In genomic region chr2:27178469-27178868, GRCh38 we compare ENCODE assay signal across 31 cellular contexts. TPM values are rescaled to one million over a fixed set of nuclear protein-coding genes. Genes with fewer than 3 reads are reported as not detected.
"Had no signal": no experiment of that assay in that cellular context is flagged by ENCODE, and none has a peak within 500 bp of the region (broad histone marks: within the 10 kb centered on the region; RNA-seq: fewer than 3 reads in every experiment).

No MANE protein-coding gene starts in this region.

- H3K36me3 ChIP-seq: MG63, Peyer's patch, SJSA1 had no signal

- H3K4me1 ChIP-seq: Peyer's patch had no signal

- H3K9ac ChIP-seq: KMS-11, SK-N-SH had no signal

- DNase-seq: Kasumi-1, MG63, MV-4-11, NCI-H1092, NCI-H1105, NCI-H1417 treated with DMSO at 0.1 percent for 48 hours, NCI-H1436 treated with DMSO at 0.1 percent for 48 hours, NCI-H1694 treated with DMSO at 0.1 percent for 48 hours, NCI-H187 treated with DMSO at 0.1 percent for 48 hours, NCI-H2029, NCI-H2081, NCI-H2171 treated with DMSO at 0.1 percent for 48 hours, NCI-H2227 treated with DMSO at 0.1 percent for 48 hours, NCI-H345, NCI-H446, NCI-H510A treated with DMSO at 0.1 percent for 48 hours, NCI-H524 treated with DMSO at 0.1 percent for 48 hours, NCI-H526 treated with DMSO at 0.1 percent for 48 hours, NCI-H774, OCI-M1, PC-3, Peyer's patch, Right ventricle myocardium superior, RPMI8226, SHP77 treated with DMSO at 0.1 percent for 48 hours, SK-N-SH, T-cell had no signal

- H3K4me3 ChIP-seq: MG63, Peyer's patch, SJSA1 had no signal

- H3K9me2 ChIP-seq: SK-N-SH had no signal

- H3K27ac ChIP-seq: KMS-11, Peyer's patch had no signal

- H3K27me3 ChIP-seq: MG63, Peyer's patch, SJSA1 had no signal

- ATAC-seq: PC-3, T-cell had no signal

- H3K9me3 ChIP-seq: MG63, Peyer's patch, SJSA1, SK-N-SH had no signal

- H3K4me2 ChIP-seq: SK-N-SH had no signal

RNA-seq across cellular contexts. Expression of gene TCF23, which starts 29.7 kb away (rescaled TPM):
- total RNA-seq: M059J, NCI-H460, PC-3, Peyer's patch, Right ventricle myocardium superior, SJSA1, T-cell had no signal
- polyA plus RNA-seq: SK-N-SH had no signal

RNA-seq across cellular contexts. Expression of gene PRR30, which starts 39.3 kb away (rescaled TPM):
- total RNA-seq: M059J, NCI-H460, PC-3, Peyer's patch, Right ventricle myocardium superior, SJSA1, T-cell had no signal
- polyA plus RNA-seq: SK-N-SH had no signal
